9 cellular contexts compared by ENCODE assay signal in the genomic region with DNA sequence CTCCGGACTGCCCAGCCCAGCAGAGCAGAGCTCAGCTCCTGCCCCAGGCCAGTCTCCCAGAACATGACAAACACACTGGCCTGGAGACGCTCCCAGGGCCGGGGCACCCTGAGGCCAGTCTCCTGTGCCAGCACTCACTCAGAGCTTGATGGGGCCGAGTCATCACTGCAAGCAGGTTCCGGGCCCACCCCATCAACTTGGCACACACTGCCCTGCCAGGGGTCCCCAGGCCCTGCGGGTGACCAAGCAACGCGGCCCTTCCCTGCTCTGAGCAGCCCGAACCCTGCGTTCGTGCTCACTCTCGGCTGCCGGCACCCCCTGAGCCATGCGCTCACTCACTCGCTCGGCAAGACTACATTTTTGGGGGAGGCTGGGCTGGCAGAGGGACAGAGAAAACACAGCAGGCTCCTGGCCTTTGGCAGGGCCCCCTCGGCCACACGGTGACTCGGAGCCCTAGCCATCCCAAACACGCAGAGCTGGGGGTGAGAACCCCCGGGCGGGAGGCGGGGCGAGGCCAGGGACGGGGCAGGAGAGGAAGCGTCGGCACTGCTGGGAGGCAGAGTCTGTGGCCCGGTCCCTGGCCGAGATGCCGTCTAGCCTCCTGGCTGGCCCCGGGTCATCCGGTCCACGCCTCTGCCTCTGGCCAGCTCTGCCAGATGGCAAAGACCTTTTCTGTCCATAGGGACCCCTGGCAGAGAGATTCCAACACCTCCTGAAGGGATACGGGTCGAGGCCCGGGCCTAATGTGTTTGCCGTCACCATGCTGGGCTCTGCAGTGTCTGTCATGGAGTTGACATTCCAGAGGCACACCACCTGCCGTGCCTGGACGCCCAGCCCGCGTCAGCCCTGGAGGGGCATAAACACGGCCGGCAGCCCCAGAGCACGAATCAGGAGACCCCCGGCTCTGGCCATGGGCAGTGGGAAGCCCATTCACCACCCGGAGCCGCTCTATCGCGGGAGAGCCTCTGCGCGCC.
DNase-seq lines count a peak whose midpoint lies in the region; ATAC-seq and TF ChIP-seq lines count a peak whose summit lies in the region.
"Had no signal": no experiment of that assay in that cellular context is flagged by ENCODE, and none has a peak within 500 bp of the region (broad histone marks: within the 10 kb centered on the region; RNA-seq: fewer than 3 reads in every experiment).

No MANE protein-coding gene starts in this region.

- H3K4me1 ChIP-seq in mesenchymal stem cell (ENCODE audit: control insufficient read depth, insufficient read depth, low read depth, low read length): peaks cover 53% of the 10 kb centered on the region

- H2AK5ac ChIP-seq in mesenchymal stem cell (ENCODE audit: low read length, severe bottlenecking): peak overlapping the region; percentile 74

- no peak overlapping the region for H2BK15ac ChIP-seq in mesenchymal stem cell (ENCODE audit: low read depth, poor library complexity, severe bottlenecking)

- H3K4me3 Mint-ChIP-seq in naive thymus-derived CD8-positive, alpha-beta T cell: no peak overlapping the region

- H3K4me2 ChIP-seq in mesenchymal stem cell (ENCODE audit: low read length, poor library complexity, severe bottlenecking): peak overlapping the region; percentile 23

- in situ Hi-C loops in GM13977 (cut with MboI; ENCODE audit: low pct_unique_long_range_greater_than_20kb, low sequenced_read_pairs, unreplicated experiment): no loop called here

- H3K9me3 ChIP-seq in mesenchymal stem cell (ENCODE audit: control insufficient read depth, low read length): no peaks in the 10 kb centered on the region

- H3K4me3 ChIP-seq in mesenchymal stem cell (ENCODE audit: insufficient read depth in 1 of 2, low read depth in 1 of 2, low read length in 2 of 2): no peak overlapping the region

- no peak overlapping the region for H2BK12ac ChIP-seq in mesenchymal stem cell (ENCODE audit: low read length in 2 of 2)

- H2BK5ac ChIP-seq in mesenchymal stem cell (ENCODE audit: low read depth, low read length, poor library complexity, severe bottlenecking): peak overlapping the region; percentile 35

- POLR2A ChIA-PET in naive thymus-derived CD8-positive, alpha-beta T cell (lab: Charles Lee): no interaction called here

- H4K91ac ChIP-seq in mesenchymal stem cell (ENCODE audit: low read length): no peak overlapping the region

- no peak overlapping the region for H3K27ac Mint-ChIP-seq in naive thymus-derived CD8-positive, alpha-beta T cell

- no peak overlapping the region for H3K14ac ChIP-seq in mesenchymal stem cell (ENCODE audit: low read length in 2 of 2)

- no peak overlapping the region for H2BK120ac ChIP-seq in mesenchymal stem cell (ENCODE audit: low read depth, low read length)

- no peak overlapping the region for H2AFZ ChIP-seq in mesenchymal stem cell (ENCODE audit: low read depth, low read length)

- H3K27ac ChIP-seq in mesenchymal stem cell (ENCODE audit: low read length, poor library complexity, severe bottlenecking): peak overlapping the region; percentile 62

- no peak overlapping the region for H3K18ac ChIP-seq in mesenchymal stem cell (ENCODE audit: low read depth in 1 of 2, low read length in 2 of 2)

- no peaks in the 10 kb centered on the region for H3K27me3 Mint-ChIP-seq in naive thymus-derived CD8-positive, alpha-beta T cell

- H3K9ac ChIP-seq in mesenchymal stem cell (ENCODE audit: low read length): peak overlapping the region; percentile 43

- H3K27me3 ChIP-seq in mesenchymal stem cell (ENCODE audit: control insufficient read depth in 1 of 2, insufficient read depth in 1 of 2, low read length in 2 of 2): peaks cover 14 to 66% of the 10 kb centered on the region in 2 experiments

- no peak for ATAC-seq in HG02763 (IDR thresholded peaks at IDR 0.05; ENCODE audit: unreplicated experiment)
- no peak for ATAC-seq in naive thymus-derived CD8-positive, alpha-beta T cell

- peaks cover 0 to 6% of the 10 kb centered on the region in 2 experiments for H3K36me3 ChIP-seq in mesenchymal stem cell (ENCODE audit: control insufficient read depth in 1 of 2, insufficient read depth in 2 of 2, low read depth in 1 of 2, low read length in 2 of 2)

- peaks cover 0 to 5% (median under 1%) of the 10 kb centered on the region in 4 donors for H3K4me1 Mint-ChIP-seq in naive thymus-derived CD8-positive, alpha-beta T cell

- no peak overlapping the region for H3K23ac ChIP-seq in mesenchymal stem cell (ENCODE audit: low read length in 2 of 2)

- WGBS in mesenchymal stem cell: 48% methylated on average over 51 of the region's 51 CpGs

- no peak overlapping the region for H4K8ac ChIP-seq in mesenchymal stem cell (ENCODE audit: low read length)

- no peak for TF ChIP-seq CTCF in GM13977 (IDR thresholded peaks at IDR 0.05; ENCODE audit: extremely low read depth, insufficient read depth, missing control alignments)

- no peaks in the 10 kb centered on the region for H3K9me3 Mint-ChIP-seq in naive thymus-derived CD8-positive, alpha-beta T cell

- no peaks in the 10 kb centered on the region for H3K36me3 Mint-ChIP-seq in naive thymus-derived CD8-positive, alpha-beta T cell

- H3K79me1 ChIP-seq in mesenchymal stem cell (replicated peaks; ENCODE audit: low read length, poor library complexity, severe bottlenecking): no peaks in the 10 kb centered on the region

- peak; percentile 97 for DNase-seq in 8988T
- peak; percentile 15 for DNase-seq in LoVo (ENCODE audit: low spot score)
- peak; percentile 57 for DNase-seq in epidermal melanocyte (ENCODE audit: insufficient read length, low spot score)
- DNase-seq in mesenchymal stem cell: peak; percentile 12
- DNase-seq in DMS53 (lab: John Stamatoyannopoulos, UW): no peak
- DNase-seq in naive thymus-derived CD8-positive, alpha-beta T cell: no peak
- no peak for DNase-seq in GM13977 (ENCODE audit: low spot score)
- DNase-seq: NCI-H774 had no signal

- no peak overlapping the region for H3K4ac ChIP-seq in mesenchymal stem cell (ENCODE audit: low read depth in 1 of 2, low read length in 2 of 2)

Comparison
In these comparisons a context has a peak if more than half of its experiments do, and no peak if none do; other contexts are left out.
1. DNase-seq: peak in 8988T (single experiment), LoVo (single experiment), epidermal melanocyte (single experiment) and mesenchymal stem cell (single experiment); none in DMS53 (single experiment), naive thymus-derived CD8-positive, alpha-beta T cell (0 of 10) and GM13977 (single experiment).